Comparison of ENCODE assay signal across 8 cellular contexts in the genomic region with DNA sequence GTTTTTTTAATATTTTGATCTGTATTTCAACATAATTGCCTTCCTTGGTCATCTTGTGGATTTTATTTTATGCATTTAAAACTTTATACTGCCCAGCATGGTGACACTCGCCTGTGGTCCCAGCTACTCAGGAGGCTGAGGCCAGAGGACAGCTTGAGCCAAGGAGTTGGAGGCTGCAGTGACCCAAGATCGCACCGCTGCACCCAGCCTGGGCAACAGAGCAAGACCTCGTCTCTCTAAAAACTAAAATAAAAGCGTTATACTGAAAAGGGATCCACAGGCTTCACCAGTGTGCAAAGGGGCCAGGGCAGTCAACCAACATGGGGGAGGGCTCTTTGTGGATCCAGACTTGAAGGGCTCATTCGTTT. TPM values are rescaled to one million over a fixed set of nuclear protein-coding genes. Genes with fewer than 3 reads are reported as not detected.
A peak's percentile ranks its signal among the peaks of the same experiment; 100 is the strongest.
DNase-seq lines count a peak whose midpoint lies in the region; ATAC-seq and TF ChIP-seq lines count a peak whose summit lies in the region.
"Had no signal": no experiment of that assay in that cellular context is flagged by ENCODE, and none has a peak within 500 bp of the region (broad histone marks: within the 10 kb centered on the region; RNA-seq: fewer than 3 reads in every experiment).

No MANE protein-coding gene starts in this region.

- peaks cover 39% of the 10 kb centered on the region for H3K27me3 ChIP-seq in HUES6 (ENCODE audit: control insufficient read depth, insufficient read depth, low read length)
- H3K27me3 ChIP-seq in liver (ENCODE audit: control insufficient read depth in 4 of 4, insufficient read depth in 4 of 4, low read length in 3 of 4) = no peaks in the 10 kb centered on the region

- H3K9me3 ChIP-seq in HUES6 (ENCODE audit: control insufficient read depth, insufficient read depth, low read depth, low read length) = no peaks in the 10 kb centered on the region
- no peaks in the 10 kb centered on the region for H3K9me3 ChIP-seq in liver (ENCODE audit: control insufficient read depth in 4 of 4, low read length in 3 of 4)

- DNase-seq in astrocyte of the spinal cord (ENCODE audit: low read depth, low spot score) (peak; percentile 32), SIG-M5 treated with dmso at 0.1 percent for 504 hours (lab: John Stamatoyannopoulos, UW; ENCODE audit: unreplicated experiment) (no peak), NCI-H510A (lab: John Stamatoyannopoulos, UW) (no peak)
- no peak for DNase-seq in activated CD4-positive, alpha-beta T cell treated with anti-CD3 and anti-CD28 coated beads for 4 hours
- DNase-seq: NCI-H345 had no signal

- H3K27me3 Mint-ChIP-seq in stimulated activated memory B cell treated with anti-CD40 and anti-IgM and Interleukin-4, amounts not matched to agents 10 μg/mL and 1 μg/mL and 100 μg/mL, for 72 hours = peaks cover 47% of the 10 kb centered on the region

- in situ Hi-C loops in astrocyte of the spinal cord (cut with HindIII; ENCODE audit: low sequenced_read_pairs) = no loop called here

- H3K9me3 Mint-ChIP-seq in stimulated activated memory B cell treated with anti-CD40 and anti-IgM and Interleukin-4, amounts not matched to agents 10 μg/mL and 1 μg/mL and 100 μg/mL, for 72 hours = peaks cover 3% of the 10 kb centered on the region

- peaks cover 23% of the 10 kb centered on the region for H3K4me1 Mint-ChIP-seq in stimulated activated memory B cell treated with anti-CD40 and anti-IgM and Interleukin-4, amounts not matched to agents 10 μg/mL and 1 μg/mL and 100 μg/mL, for 72 hours

- TF ChIP-seq RAD21 in liver (IDR thresholded peaks at IDR 0.05) = no peak

- H3K27ac ChIP-seq in HUES6 (ENCODE audit: low read depth, low read length) (no peak overlapping the region), liver (ENCODE audit: low read depth in 1 of 2, low read length in 2 of 2) (peak overlapping the region; percentile 93)

- ATAC-seq in stimulated activated memory B cell treated with anti-CD40 and anti-IgM and Interleukin-4, amounts not matched to agents 10 μg/mL and 1 μg/mL and 100 μg/mL, for 72 hours = no peak

- H3K36me3 ChIP-seq in HUES6 (ENCODE audit: control insufficient read depth, insufficient read depth, low read length) = no peaks in the 10 kb centered on the region
- H3K36me3 ChIP-seq in liver (ENCODE audit: control insufficient read depth in 4 of 4, insufficient read depth in 3 of 4, low read depth in 1 of 4, low read length in 3 of 4) = peaks cover 0 to 5% (median 2%) of the 10 kb centered on the region in 4 donors

- 29% methylated on average over 6 of the region's 6 CpGs for WGBS in liver

- H3K4me3 ChIP-seq in HUES6 (ENCODE audit: low read depth, low read length) (peak overlapping the region; percentile 80), astrocyte of the spinal cord (ENCODE audit: low read depth, low read length) (peak overlapping the region; percentile 55), liver (ENCODE audit: low read depth in 1 of 3, low read length in 3 of 3) (peak overlapping the region; percentile 69 to 95 (median 84))

- peaks cover 15% of the 10 kb centered on the region for H3K4me1 ChIP-seq in HUES6 (ENCODE audit: control insufficient read depth, insufficient read depth, low read length)
- peaks cover 4 to 56% (median 26%) of the 10 kb centered on the region in 4 donors for H3K4me1 ChIP-seq in liver (ENCODE audit: control insufficient read depth in 4 of 4, insufficient read depth in 4 of 4, low read length in 3 of 4)

- H3K36me3 Mint-ChIP-seq in stimulated activated memory B cell treated with anti-CD40 and anti-IgM and Interleukin-4, amounts not matched to agents 10 μg/mL and 1 μg/mL and 100 μg/mL, for 72 hours = no peaks in the 10 kb centered on the region

- peak overlapping the region; percentile 15 for H3K4me3 Mint-ChIP-seq in stimulated activated memory B cell treated with anti-CD40 and anti-IgM and Interleukin-4, amounts not matched to agents 10 μg/mL and 1 μg/mL and 100 μg/mL, for 72 hours

- H3K27ac Mint-ChIP-seq in stimulated activated memory B cell treated with anti-CD40 and anti-IgM and Interleukin-4, amounts not matched to agents 10 μg/mL and 1 μg/mL and 100 μg/mL, for 72 hours = no peak overlapping the region

- H3K9ac ChIP-seq in HUES6 (ENCODE audit: low read length) (peak overlapping the region; percentile 76), liver (ENCODE audit: low read depth in 1 of 2, low read length in 2 of 2) (peak overlapping the region; percentile 29 to 75)

- TF ChIP-seq CTCF in astrocyte of the spinal cord (IDR thresholded peaks at IDR 0.05; ENCODE audit: low read depth, low read length) = no peak
- TF ChIP-seq CTCF in liver (IDR thresholded peaks at IDR 0.05; ENCODE audit: low read depth, low read length, missing input control) = no peak

TF ChIP-seq in liver, 16 proteins besides CTCF, POLR2A, EP300 and RAD21:
- TF ChIP-seq HNF4A (conservative IDR thresholded peaks at IDR 0.05) (no peak), TAF1 (conservative IDR thresholded peaks at IDR 0.05) (no peak), GABPA (IDR thresholded peaks at IDR 0.05 in 1 of 2, conservative IDR thresholded peaks at IDR 0.05 in 1 of 2) (no peak), RXRA (IDR thresholded peaks at IDR 0.05) (no peak), SP1 (IDR thresholded peaks at IDR 0.05) (no peak), YY1 (IDR thresholded peaks at IDR 0.05) (no peak), JUND (IDR thresholded peaks at IDR 0.05) (no peak)
- TF ChIP-seq, protein P1, sequence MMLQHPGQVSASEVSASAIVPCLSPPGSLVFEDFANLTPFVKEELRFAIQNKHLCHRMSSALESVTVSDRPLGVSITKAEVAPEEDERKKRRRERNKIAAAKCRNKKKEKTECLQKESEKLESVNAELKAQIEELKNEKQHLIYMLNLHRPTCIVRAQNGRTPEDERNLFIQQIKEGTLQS (IDR thresholded peaks at IDR 0.05) = no peak
- TF ChIP-seq, protein P2, sequence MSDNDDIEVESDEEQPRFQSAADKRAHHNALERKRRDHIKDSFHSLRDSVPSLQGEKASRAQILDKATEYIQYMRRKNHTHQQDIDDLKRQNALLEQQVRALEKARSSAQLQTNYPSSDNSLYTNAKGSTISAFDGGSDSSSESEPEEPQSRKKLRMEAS (IDR thresholded peaks at IDR 0.05) = no peak

RNA-seq across cellular contexts. Expression of a gene that starts 1.4 kb away (rescaled TPM):
- 10 to 100 TPM; 65.3 to 90.1 TPM for total RNA-seq in liver
- polyA plus RNA-seq in liver = 10 to 100 TPM; 21.2 to 45.1 TPM
